26 cellular contexts compared by ENCODE assay signal in genomic region chr6:157158456-157158855, GRCh38.
"Had no signal": no experiment of that assay in that cellular context is flagged by ENCODE, and none has a peak within 500 bp of the region (broad histone marks: within the 10 kb centered on the region; RNA-seq: fewer than 3 reads in every experiment).

No MANE protein-coding gene starts in this region.

- H3K9me3 Mint-ChIP-seq: activated CD4-positive, alpha-beta memory T cell treated with anti-CD3 and anti-CD28 coated beads, Interleukin-2, amount 10 ng/mL, durations not matched to agents 7 days and 5 days; activated naive CD8-positive, alpha-beta T cell treated with anti-CD3 and anti-CD28 coated beads, Interleukin-2, amount 10 ng/mL, durations not matched to agents 7 days and 5 days; activated T-cell treated with anti-CD3 and anti-CD28 coated beads, Interleukin-2, amount 50 U/mL, for 72 hours; central memory CD8-positive, alpha-beta T cell had no signal

- H3K27ac Mint-ChIP-seq: activated CD4-positive, alpha-beta memory T cell treated with anti-CD3 and anti-CD28 coated beads, Interleukin-2, amount 10 ng/mL, durations not matched to agents 7 days and 5 days; activated CD4-positive, alpha-beta T cell treated with anti-CD3 and anti-CD28 coated beads for 36 hours; activated naive CD8-positive, alpha-beta T cell treated with anti-CD3 and anti-CD28 coated beads, Interleukin-2, amount 10 ng/mL, durations not matched to agents 7 days and 5 days; activated T-cell treated with anti-CD3 and anti-CD28 coated beads, Interleukin-2, amount 50 U/mL, for 72 hours had no signal

- H3K27me3 ChIP-seq: adrenal gland, breast epithelium, SJCRH30 had no signal

- ATAC-seq: activated CD4-positive, alpha-beta T cell treated with anti-CD3 and anti-CD28 coated beads for 36 hours; activated T-cell treated with anti-CD3 and anti-CD28 coated beads, Interleukin-2, amount 50 U/mL, for 72 hours; Right ventricle myocardium inferior had no signal

- H3K36me3 ChIP-seq: adrenal gland, breast epithelium, SJCRH30 had no signal

- H3K9ac ChIP-seq: SK-N-SH had no signal

- H3K27me3 Mint-ChIP-seq: activated CD4-positive, alpha-beta memory T cell treated with anti-CD3 and anti-CD28 coated beads, Interleukin-2, amount 10 ng/mL, durations not matched to agents 7 days and 5 days; activated CD4-positive, alpha-beta T cell treated with anti-CD3 and anti-CD28 coated beads for 36 hours; activated naive CD8-positive, alpha-beta T cell treated with anti-CD3 and anti-CD28 coated beads, Interleukin-2, amount 10 ng/mL, durations not matched to agents 7 days and 5 days; central memory CD8-positive, alpha-beta T cell had no signal

- H3K9me3 ChIP-seq: adrenal gland, breast epithelium, SJCRH30, SK-N-SH had no signal

- H3K4me3 Mint-ChIP-seq: activated CD4-positive, alpha-beta memory T cell treated with anti-CD3 and anti-CD28 coated beads, Interleukin-2, amount 10 ng/mL, durations not matched to agents 7 days and 5 days; activated CD4-positive, alpha-beta T cell treated with anti-CD3 and anti-CD28 coated beads for 36 hours; activated naive CD8-positive, alpha-beta T cell treated with anti-CD3 and anti-CD28 coated beads, Interleukin-2, amount 10 ng/mL, durations not matched to agents 7 days and 5 days; activated T-cell treated with anti-CD3 and anti-CD28 coated beads, Interleukin-2, amount 50 U/mL, for 72 hours; central memory CD8-positive, alpha-beta T cell had no signal

- DNase-seq: activated CD4-positive, alpha-beta memory T cell treated with anti-CD3 and anti-CD28 coated beads, Interleukin-2, amount 10 ng/mL, durations not matched to agents 7 days and 5 days; activated CD4-positive, alpha-beta T cell treated with anti-CD3 and anti-CD28 coated beads for 36 hours; activated CD4-positive, alpha-beta T cell treated with anti-CD3 and anti-CD28 coated beads, Interleukin-2, amount 50 U/mL, for 1 hour; activated naive CD4-positive, alpha-beta T cell treated with anti-CD3 and anti-CD28 coated beads, Interleukin-2, amount 50 U/mL, for 16 hours; activated naive CD8-positive, alpha-beta T cell treated with anti-CD3 and anti-CD28 coated beads, Interleukin-2, amount 10 ng/mL, durations not matched to agents 7 days and 5 days; activated T-cell treated with anti-CD3 and anti-CD28 coated beads for 4 hours; activated T-cell treated with anti-CD3 and anti-CD28 coated beads, Interleukin-2, amount 50 U/mL, for 72 hours; adrenal gland; aorta; KG1; NCI-H1048; NCI-H146; NCI-H1930; NCI-H2171; NCI-H2227 treated with DMSO at 0.1 percent for 48 hours; NCI-H446 treated with DMSO at 0.1 percent for 48 hours; NCI-H524 treated with DMSO at 0.1 percent for 48 hours; NCI-H748 treated with DMSO at 0.1 percent for 48 hours; RPMI8226; SJCRH30; SK-N-SH; T-helper 1 cell had no signal

- H3K4me2 ChIP-seq: SK-N-SH had no signal

- H3K4me3 ChIP-seq: adrenal gland, breast epithelium, SJCRH30 had no signal

- H3K27ac ChIP-seq: adrenal gland, breast epithelium, SJCRH30, VCaP had no signal

- H3K4me1 Mint-ChIP-seq: activated CD4-positive, alpha-beta T cell treated with anti-CD3 and anti-CD28 coated beads for 36 hours had no signal

- H3K4me1 ChIP-seq: adrenal gland, breast epithelium had no signal
